ENCODE assay signal across 10 cellular contexts in genomic region chr14:63134801-63135200, GRCh38.
DNase-seq lines count a peak whose midpoint lies in the region; ATAC-seq and TF ChIP-seq lines count a peak whose summit lies in the region.
"Had no signal": no experiment of that assay in that cellular context is flagged by ENCODE, and none has a peak within 500 bp of the region (broad histone marks: within the 10 kb centered on the region; RNA-seq: fewer than 3 reads in every experiment).

No MANE protein-coding gene starts in this region.

- H3K4me3 Mint-ChIP-seq in chondrocyte (ENCODE audit: unreplicated experiment), result no peak overlapping the region
- H3K4me3 Mint-ChIP-seq: activated CD8-positive, alpha-beta memory T cell treated with anti-CD3 and anti-CD28 coated beads, Interleukin-2, amount 10 ng/mL, durations not matched to agents 7 days and 5 days had no signal

- no peaks in the 10 kb centered on the region for H3K4me1 Mint-ChIP-seq in chondrocyte (ENCODE audit: low read depth)
- H3K4me1 Mint-ChIP-seq: activated CD8-positive, alpha-beta memory T cell treated with anti-CD3 and anti-CD28 coated beads, Interleukin-2, amount 10 ng/mL, durations not matched to agents 7 days and 5 days had no signal

- peaks cover 4% of the 10 kb centered on the region for H3K9me3 Mint-ChIP-seq in chondrocyte (ENCODE audit: low read depth)

- peak; percentile 64 for TF ChIP-seq CTCF in chondrocyte (IDR thresholded peaks at IDR 0.05)
- TF ChIP-seq CTCF in retinal pigment epithelial cell (conservative IDR thresholded peaks at IDR 0.05; ENCODE audit: low read depth, low read length), result peak; percentile 69

- H3K36me3 Mint-ChIP-seq in chondrocyte (ENCODE audit: low read depth), result no peaks in the 10 kb centered on the region
- H3K36me3 Mint-ChIP-seq: activated CD8-positive, alpha-beta memory T cell treated with anti-CD3 and anti-CD28 coated beads, Interleukin-2, amount 10 ng/mL, durations not matched to agents 7 days and 5 days had no signal

- H3K27ac Mint-ChIP-seq in chondrocyte (ENCODE audit: unreplicated experiment), result no peak overlapping the region
- H3K27ac Mint-ChIP-seq: activated CD8-positive, alpha-beta memory T cell treated with anti-CD3 and anti-CD28 coated beads, Interleukin-2, amount 10 ng/mL, durations not matched to agents 7 days and 5 days had no signal

- ATAC-seq in HG03175 (IDR thresholded peaks at IDR 0.05; ENCODE audit: unreplicated experiment), result no peak
- ATAC-seq: A549; activated CD8-positive, alpha-beta memory T cell treated with anti-CD3 and anti-CD28 coated beads, Interleukin-2, amount 10 ng/mL, durations not matched to agents 7 days and 5 days had no signal

- no peak overlapping the region for H3K4me3 ChIP-seq in retinal pigment epithelial cell (ENCODE audit: low read length)
- H3K4me3 ChIP-seq: A549 had no signal

- peak; percentile 0 for DNase-seq in NCI-H2029 (lab: John Stamatoyannopoulos, UW)
- DNase-seq in NCI-H2029 treated with DMSO at 0.1 percent for 48 hours (lab: John Stamatoyannopoulos, UW), result no peak
- DNase-seq in NCI-H2196 (lab: John Stamatoyannopoulos, UW; ENCODE audit: unreplicated experiment), result peak; percentile 33
- DNase-seq in chondrocyte (ENCODE audit: low spot score), result no peak
- DNase-seq in retinal pigment epithelial cell (ENCODE audit: low read depth), result peak; percentile 9
- no peak for DNase-seq in putamen (ENCODE audit: low spot score)
- no peak for DNase-seq in nucleus accumbens (lab: John Stamatoyannopoulos, UW)
- DNase-seq: activated CD8-positive, alpha-beta memory T cell treated with anti-CD3 and anti-CD28 coated beads, Interleukin-2, amount 10 ng/mL, durations not matched to agents 7 days and 5 days had no signal

- H3K27me3 Mint-ChIP-seq in chondrocyte (ENCODE audit: low read depth), result peaks cover 17% of the 10 kb centered on the region
- H3K27me3 Mint-ChIP-seq: activated CD8-positive, alpha-beta memory T cell treated with anti-CD3 and anti-CD28 coated beads, Interleukin-2, amount 10 ng/mL, durations not matched to agents 7 days and 5 days had no signal

Comparison
In these comparisons a context has a peak if more than half of its experiments do, and no peak if none do; other contexts are left out.
1. DNase-seq: peak in NCI-H2029 (single experiment), NCI-H2196 (single experiment) and retinal pigment epithelial cell (single experiment); none in NCI-H2029 treated with DMSO at 0.1 percent for 48 hours (single experiment), chondrocyte (single experiment), putamen (single experiment) and nucleus accumbens (0 of 56).